In the genomic region with DNA sequence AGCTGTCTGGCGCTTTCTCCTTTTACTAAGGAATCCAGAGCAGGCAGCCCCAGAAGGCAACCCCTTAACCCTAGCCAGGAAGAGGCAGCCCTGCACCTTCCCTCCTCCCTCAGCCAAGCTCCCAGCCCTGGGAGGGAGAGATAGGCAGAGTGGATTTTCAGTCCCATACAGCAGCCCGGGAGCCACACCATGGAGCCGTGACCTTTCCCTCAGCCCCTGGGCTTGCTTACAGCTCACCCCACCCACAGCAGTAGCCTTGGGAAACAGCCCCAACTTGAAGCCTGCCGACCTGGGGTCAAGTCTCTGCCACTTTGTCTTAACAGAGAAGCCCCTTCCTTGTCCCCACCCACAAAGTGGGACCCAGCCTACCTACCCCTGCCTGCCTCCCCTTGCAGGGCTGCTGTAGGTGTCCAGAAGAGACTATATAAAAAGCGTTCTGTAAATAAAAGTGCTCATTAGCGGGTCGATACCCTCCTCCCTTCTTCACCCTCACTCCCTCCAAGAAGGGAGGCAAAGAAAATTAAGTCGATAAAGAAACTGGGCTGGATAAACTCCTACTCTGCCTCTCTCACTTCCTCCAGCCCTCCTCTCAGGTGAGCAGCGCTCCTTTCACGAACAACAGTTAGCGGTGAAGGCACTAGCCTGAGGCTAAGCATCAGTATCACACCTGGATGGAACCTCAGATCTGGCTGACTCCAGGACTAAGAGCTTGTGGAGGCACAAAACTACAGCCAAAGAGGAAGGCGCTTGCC, we compare ENCODE assay signal across 1 cellular context.
A peak's percentile ranks its signal among the peaks of the same experiment; 100 is the strongest.
TF ChIP-seq lines count a peak whose summit lies in the region.

No MANE protein-coding gene starts in this region.

TF ChIP-seq in HEK293, 187 proteins besides CTCF, POLR2A, EP300 and RAD21:
- TF ChIP-seq ZNF560 (tag by site-specific recombination; IDR thresholded peaks at IDR 0.05; ENCODE audit: borderline replicate concordance): no peak
- peak; percentile 57; the same call in 1 of the 2 replicates for TF ChIP-seq WT1 (tag by site-specific recombination; IDR thresholded peaks at IDR 0.05)
